In the genomic region with DNA sequence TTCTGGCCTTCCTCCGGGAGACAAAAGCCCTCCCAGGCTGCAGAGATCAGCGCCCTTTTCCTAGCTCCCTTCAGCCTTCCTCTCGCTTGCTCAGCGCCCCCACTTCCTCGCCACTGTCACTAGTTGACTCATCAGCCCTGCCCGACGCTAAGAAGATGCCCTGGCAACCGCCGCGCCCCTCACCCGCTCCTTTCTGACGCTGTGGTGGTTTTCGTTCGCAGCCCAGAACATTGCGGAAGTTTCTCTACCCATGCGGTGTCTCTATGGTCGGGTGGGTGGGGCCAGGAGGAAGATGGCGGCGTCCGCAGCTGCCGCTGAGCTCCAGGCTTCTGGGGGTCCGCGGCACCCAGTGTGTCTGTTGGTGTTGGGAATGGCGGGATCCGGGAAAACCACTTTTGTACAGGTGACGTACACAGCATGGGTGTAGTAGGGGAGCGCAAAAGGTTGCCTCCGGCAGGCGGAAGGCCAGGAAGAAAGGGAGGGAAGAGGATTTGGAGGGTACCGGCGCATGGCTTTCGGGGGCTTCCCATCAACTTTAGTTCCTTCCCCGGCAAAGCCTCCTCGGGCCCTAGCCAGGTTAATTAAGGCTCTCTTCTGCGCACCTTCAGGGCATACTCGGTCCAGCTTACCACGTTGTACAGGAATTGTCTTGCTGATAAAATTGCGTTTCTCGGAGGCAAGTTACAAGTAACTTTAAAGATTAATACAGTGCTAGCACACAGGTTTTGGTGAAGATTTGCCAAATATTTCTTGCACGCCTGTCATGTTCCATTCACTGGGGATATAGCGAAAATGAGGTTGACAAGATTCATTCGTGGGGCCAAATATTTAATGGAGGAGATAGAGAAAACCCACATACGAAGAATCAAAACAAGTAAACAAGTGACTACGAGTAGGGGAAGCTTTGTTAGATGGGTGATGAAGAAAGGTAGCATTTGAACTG, we compare ENCODE assay signal across 1 cellular context.
TF ChIP-seq lines count a peak whose summit lies in the region.

A gene with protein sequence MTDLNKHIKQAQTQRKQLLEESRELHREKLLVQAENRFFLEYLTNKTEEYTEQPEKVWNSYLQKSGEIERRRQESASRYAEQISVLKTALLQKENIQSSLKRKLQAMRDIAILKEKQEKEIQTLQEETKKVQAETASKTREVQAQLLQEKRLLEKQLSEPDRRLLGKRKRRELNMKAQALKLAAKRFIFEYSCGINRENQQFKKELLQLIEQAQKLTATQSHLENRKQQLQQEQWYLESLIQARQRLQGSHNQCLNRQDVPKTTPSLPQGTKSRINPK (minus strand): TSS at position 246 of the 943 bp plus-strand sequence. CDS start 1,213 bp downstream, outside the sequence.
A gene (plus strand): TSS at position 284 of the 943 bp plus-strand sequence. CDS start 9 bp downstream, at position 293.

TF ChIP-seq in HEK293, 187 proteins besides CTCF, POLR2A, EP300 and RAD21 (continued from another document and continues in another):
- TF ChIP-seq RBAK (tag by site-specific recombination; IDR thresholded peaks at IDR 0.05) (no peak), ZNF155 (tag by site-specific recombination; IDR thresholded peaks at IDR 0.05) (no peak), ZNF133 (tag by site-specific recombination; IDR thresholded peaks at IDR 0.05) (no peak), TCF7L2 (IDR thresholded peaks at IDR 0.05; ENCODE audit: borderline replicate concordance, low read depth, low read length) (no peak), ZFP37 (tag by site-specific recombination; IDR thresholded peaks at IDR 0.05) (peak; percentile 45; the same call in 1 of the 2 replicates), ZNF248 (tag by site-specific recombination; IDR thresholded peaks at IDR 0.05) (no peak), ZNF114 (tag by site-specific recombination; IDR thresholded peaks at IDR 0.05) (no peak), ZNF16 (tag by site-specific recombination; IDR thresholded peaks at IDR 0.05; ENCODE audit: low read depth) (no peak), ZNF132 (tag by site-specific recombination; IDR thresholded peaks at IDR 0.05; ENCODE audit: borderline replicate concordance) (no peak), ZNF311 (tag by site-specific recombination; IDR thresholded peaks at IDR 0.05; ENCODE audit: borderline replicate concordance) (no peak), SCRT1 (tag by site-specific recombination; IDR thresholded peaks at IDR 0.05; ENCODE audit: borderline replicate concordance) (no peak), ZNF341 (tag by site-specific recombination; IDR thresholded peaks at IDR 0.05; ENCODE audit: low read depth) (no peak), GLI4 (tag by site-specific recombination; IDR thresholded peaks at IDR 0.05) (no peak), ZNF707 (tag by site-specific recombination; IDR thresholded peaks at IDR 0.05) (no peak), ZNF24 (tag by site-specific recombination; IDR thresholded peaks at IDR 0.05) (0 out of 2 replicates have a peak, but pooled peaks have one; percentile 42), BCL11A (tag by site-specific recombination; IDR thresholded peaks at IDR 0.05; ENCODE audit: low read depth) (no peak), SALL2 (tag by site-specific recombination; IDR thresholded peaks at IDR 0.05; ENCODE audit: borderline replicate concordance) (no peak), KLF7 (tag by site-specific recombination; IDR thresholded peaks at IDR 0.05; ENCODE audit: borderline replicate concordance) (peak; percentile 60; the same call in 1 of the 2 replicates), MEIS1 (CRISPR knock-in tag; IDR thresholded peaks at IDR 0.05; ENCODE audit: borderline replicate concordance) (no peak), ZIC2 (tag by site-specific recombination; IDR thresholded peaks at IDR 0.05) (no peak), PRDM1 (tag by site-specific recombination; IDR thresholded peaks at IDR 0.05) (peak; percentile 63; the same call in 1 of the 2 replicates), ZNF274 (IDR thresholded peaks at IDR 0.05; ENCODE audit: low read length) (no peak), ZNF274 (tag by site-specific recombination; IDR thresholded peaks at IDR 0.05; ENCODE audit: borderline replicate concordance) (no peak), ZNF843 (tag by site-specific recombination; IDR thresholded peaks at IDR 0.05) (no peak), ZNF549 (tag by site-specific recombination; IDR thresholded peaks at IDR 0.05) (peak; percentile 56; the same call in 1 of the 2 replicates), ZNF768 (tag by site-specific recombination; IDR thresholded peaks at IDR 0.05) (no peak), ZNF596 (tag by site-specific recombination; IDR thresholded peaks at IDR 0.05) (no peak), YY2 (tag by site-specific recombination; IDR thresholded peaks at IDR 0.05) (peak; percentile 93), GLI2 (tag by site-specific recombination; IDR thresholded peaks at IDR 0.05; ENCODE audit: borderline replicate concordance, low read depth) (no peak), ZNF350 (tag by site-specific recombination; IDR thresholded peaks at IDR 0.05) (no peak), GFI1B (tag by site-specific recombination; IDR thresholded peaks at IDR 0.05) (no peak)
- TF ChIP-seq, protein P1, sequence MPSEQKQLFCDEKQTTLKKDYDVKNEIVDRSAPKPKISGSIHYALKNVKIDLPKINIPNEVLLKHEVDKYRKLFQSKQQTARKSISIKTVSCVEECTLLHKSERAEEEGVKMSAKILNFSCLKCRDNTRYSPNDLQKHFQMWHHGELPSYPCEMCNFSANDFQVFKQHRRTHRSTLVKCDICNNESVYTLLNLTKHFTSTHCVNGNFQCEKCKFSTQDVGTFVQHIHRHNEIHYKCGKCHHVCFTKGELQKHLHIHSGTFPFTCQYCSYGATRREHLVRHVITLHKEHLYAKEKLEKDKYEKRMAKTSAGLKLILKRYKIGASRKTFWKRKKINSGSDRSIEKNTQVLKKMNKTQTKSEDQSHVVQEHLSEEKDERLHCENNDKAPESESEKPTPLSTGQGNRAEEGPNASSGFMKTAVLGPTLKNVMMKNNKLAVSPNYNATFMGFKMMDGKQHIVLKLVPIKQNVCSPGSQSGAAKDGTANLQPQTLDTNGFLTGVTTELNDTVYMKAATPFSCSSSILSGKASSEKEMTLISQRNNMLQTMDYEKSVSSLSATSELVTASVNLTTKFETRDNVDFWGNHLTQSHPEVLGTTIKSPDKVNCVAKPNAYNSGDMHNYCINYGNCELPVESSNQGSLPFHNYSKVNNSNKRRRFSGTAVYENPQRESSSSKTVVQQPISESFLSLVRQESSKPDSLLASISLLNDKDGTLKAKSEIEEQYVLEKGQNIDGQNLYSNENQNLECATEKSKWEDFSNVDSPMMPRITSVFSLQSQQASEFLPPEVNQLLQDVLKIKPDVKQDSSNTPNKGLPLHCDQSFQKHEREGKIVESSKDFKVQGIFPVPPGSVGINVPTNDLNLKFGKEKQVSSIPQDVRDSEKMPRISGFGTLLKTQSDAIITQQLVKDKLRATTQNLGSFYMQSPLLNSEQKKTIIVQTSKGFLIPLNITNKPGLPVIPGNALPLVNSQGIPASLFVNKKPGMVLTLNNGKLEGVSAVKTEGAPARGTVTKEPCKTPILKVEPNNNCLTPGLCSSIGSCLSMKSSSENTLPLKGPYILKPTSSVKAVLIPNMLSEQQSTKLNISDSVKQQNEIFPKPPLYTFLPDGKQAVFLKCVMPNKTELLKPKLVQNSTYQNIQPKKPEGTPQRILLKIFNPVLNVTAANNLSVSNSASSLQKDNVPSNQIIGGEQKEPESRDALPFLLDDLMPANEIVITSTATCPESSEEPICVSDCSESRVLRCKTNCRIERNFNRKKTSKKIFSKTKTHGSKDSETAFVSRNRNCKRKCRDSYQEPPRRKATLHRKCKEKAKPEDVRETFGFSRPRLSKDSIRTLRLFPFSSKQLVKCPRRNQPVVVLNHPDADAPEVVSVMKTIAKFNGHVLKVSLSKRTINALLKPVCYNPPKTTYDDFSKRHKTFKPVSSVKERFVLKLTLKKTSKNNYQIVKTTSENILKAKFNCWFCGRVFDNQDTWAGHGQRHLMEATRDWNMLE (tag by site-specific recombination; conservative IDR thresholded peaks at IDR 0.05; ENCODE audit: low read depth): peak; percentile 45; the same call in 1 of the 2 replicates
- TF ChIP-seq, protein P2, sequence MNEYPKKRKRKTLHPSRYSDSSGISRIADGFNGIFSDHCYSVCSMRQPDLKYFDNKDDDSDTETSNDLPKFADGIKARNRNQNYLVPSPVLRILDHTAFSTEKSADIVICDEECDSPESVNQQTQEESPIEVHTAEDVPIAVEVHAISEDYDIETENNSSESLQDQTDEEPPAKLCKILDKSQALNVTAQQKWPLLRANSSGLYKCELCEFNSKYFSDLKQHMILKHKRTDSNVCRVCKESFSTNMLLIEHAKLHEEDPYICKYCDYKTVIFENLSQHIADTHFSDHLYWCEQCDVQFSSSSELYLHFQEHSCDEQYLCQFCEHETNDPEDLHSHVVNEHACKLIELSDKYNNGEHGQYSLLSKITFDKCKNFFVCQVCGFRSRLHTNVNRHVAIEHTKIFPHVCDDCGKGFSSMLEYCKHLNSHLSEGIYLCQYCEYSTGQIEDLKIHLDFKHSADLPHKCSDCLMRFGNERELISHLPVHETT (tag by site-specific recombination; IDR thresholded peaks at IDR 0.05): no peak
- TF ChIP-seq, protein P3, sequence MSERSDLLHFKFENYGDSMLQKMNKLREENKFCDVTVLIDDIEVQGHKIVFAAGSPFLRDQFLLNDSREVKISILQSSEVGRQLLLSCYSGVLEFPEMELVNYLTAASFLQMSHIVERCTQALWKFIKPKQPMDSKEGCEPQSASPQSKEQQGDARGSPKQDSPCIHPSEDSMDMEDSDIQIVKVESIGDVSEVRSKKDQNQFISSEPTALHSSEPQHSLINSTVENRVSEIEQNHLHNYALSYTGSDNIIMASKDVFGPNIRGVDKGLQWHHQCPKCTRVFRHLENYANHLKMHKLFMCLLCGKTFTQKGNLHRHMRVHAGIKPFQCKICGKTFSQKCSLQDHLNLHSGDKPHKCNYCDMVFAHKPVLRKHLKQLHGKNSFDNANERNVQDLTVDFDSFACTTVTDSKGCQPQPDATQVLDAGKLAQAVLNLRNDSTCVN (tag by site-specific recombination; optimal IDR thresholded peaks at IDR 0.05): peak; percentile 30
- TF ChIP-seq, protein P4, sequence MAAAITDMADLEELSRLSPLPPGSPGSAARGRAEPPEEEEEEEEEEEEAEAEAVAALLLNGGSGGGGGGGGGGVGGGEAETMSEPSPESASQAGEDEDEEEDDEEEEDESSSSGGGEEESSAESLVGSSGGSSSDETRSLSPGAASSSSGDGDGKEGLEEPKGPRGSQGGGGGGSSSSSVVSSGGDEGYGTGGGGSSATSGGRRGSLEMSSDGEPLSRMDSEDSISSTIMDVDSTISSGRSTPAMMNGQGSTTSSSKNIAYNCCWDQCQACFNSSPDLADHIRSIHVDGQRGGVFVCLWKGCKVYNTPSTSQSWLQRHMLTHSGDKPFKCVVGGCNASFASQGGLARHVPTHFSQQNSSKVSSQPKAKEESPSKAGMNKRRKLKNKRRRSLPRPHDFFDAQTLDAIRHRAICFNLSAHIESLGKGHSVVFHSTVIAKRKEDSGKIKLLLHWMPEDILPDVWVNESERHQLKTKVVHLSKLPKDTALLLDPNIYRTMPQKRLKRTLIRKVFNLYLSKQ (tag by site-specific recombination; IDR thresholded peaks at IDR 0.05; ENCODE audit: borderline replicate concordance): no peak
- TF ChIP-seq, protein P5, sequence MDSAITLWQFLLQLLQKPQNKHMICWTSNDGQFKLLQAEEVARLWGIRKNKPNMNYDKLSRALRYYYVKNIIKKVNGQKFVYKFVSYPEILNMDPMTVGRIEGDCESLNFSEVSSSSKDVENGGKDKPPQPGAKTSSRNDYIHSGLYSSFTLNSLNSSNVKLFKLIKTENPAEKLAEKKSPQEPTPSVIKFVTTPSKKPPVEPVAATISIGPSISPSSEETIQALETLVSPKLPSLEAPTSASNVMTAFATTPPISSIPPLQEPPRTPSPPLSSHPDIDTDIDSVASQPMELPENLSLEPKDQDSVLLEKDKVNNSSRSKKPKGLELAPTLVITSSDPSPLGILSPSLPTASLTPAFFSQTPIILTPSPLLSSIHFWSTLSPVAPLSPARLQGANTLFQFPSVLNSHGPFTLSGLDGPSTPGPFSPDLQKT (IDR thresholded peaks at IDR 0.05; ENCODE audit: borderline replicate concordance, low read depth, low read length): no peak
- TF ChIP-seq, protein P6, sequence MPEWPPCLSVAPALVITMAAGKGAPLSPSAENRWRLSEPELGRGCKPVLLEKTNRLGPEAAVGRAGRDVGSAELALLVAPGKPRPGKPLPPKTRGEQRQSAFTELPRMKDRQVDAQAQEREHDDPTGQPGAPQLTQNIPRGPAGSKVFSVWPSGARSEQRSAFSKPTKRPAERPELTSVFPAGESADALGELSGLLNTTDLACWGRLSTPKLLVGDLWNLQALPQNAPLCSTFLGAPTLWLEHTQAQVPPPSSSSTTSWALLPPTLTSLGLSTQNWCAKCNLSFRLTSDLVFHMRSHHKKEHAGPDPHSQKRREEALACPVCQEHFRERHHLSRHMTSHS (tag by site-specific recombination; IDR thresholded peaks at IDR 0.05): no peak
- TF ChIP-seq, protein P7, sequence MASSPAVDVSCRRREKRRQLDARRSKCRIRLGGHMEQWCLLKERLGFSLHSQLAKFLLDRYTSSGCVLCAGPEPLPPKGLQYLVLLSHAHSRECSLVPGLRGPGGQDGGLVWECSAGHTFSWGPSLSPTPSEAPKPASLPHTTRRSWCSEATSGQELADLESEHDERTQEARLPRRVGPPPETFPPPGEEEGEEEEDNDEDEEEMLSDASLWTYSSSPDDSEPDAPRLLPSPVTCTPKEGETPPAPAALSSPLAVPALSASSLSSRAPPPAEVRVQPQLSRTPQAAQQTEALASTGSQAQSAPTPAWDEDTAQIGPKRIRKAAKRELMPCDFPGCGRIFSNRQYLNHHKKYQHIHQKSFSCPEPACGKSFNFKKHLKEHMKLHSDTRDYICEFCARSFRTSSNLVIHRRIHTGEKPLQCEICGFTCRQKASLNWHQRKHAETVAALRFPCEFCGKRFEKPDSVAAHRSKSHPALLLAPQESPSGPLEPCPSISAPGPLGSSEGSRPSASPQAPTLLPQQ (tag by site-specific recombination; IDR thresholded peaks at IDR 0.05): peak; percentile 31; the same call in 1 of the 2 replicates
- TF ChIP-seq, protein P8, sequence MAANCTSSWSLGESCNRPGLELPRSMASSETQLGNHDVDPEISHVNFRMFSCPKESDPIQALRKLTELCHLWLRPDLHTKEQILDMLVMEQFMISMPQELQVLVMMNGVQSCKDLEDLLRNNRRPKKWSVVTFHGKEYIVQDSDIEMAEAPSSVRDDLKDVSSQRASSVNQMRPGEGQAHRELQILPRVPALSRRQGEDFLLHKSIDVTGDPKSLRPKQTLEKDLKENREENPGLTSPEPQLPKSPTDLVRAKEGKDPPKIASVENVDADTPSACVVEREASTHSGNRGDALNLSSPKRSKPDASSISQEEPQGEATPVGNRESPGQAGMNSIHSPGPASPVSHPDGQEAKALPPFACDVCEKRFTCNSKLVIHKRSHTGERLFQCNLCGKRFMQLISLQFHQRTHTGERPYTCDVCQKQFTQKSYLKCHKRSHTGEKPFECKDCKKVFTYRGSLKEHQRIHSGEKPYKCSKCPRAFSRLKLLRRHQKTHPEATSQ (tag by site-specific recombination; IDR thresholded peaks at IDR 0.05): no peak
